12 cellular contexts compared by ENCODE assay signal in genomic region chr6:144471986-144472385, GRCh38.
"Had no signal": no experiment of that assay in that cellular context is flagged by ENCODE, and none has a peak within 500 bp of the region (broad histone marks: within the 10 kb centered on the region; RNA-seq: fewer than 3 reads in every experiment).

No MANE protein-coding gene starts in this region.

- H3K4me3 ChIP-seq: coronary artery, hepatocyte, transverse colon had no signal

- H3K27me3 ChIP-seq: hepatocyte, transverse colon had no signal

- H3K27ac Mint-ChIP-seq: activated CD8-positive, alpha-beta memory T cell treated with anti-CD3 and anti-CD28 coated beads, Interleukin-2, amount 10 ng/mL, durations not matched to agents 7 days and 5 days; activated T-cell treated with anti-CD3 and anti-CD28 coated beads, Interleukin-2, amount 50 U/mL, for 24 hours; stimulated activated memory B cell treated with anti-CD40 and anti-IgM and Interleukin-4, amounts not matched to agents 10 μg/mL and 1 μg/mL and 100 μg/mL, for 72 hours; T-helper 2 cell treated with Interferon-gamma antibody and Interleukin-4, amounts not matched to agents 5 μg/mL and 100 μg/mL, for 36 hours had no signal

- ATAC-seq: activated CD4-positive, CD25-positive, alpha-beta regulatory T cell treated with anti-CD3 and anti-CD28 coated beads, Interleukin-2, amount 50 U/mL, for 24 hours; activated CD8-positive, alpha-beta memory T cell treated with anti-CD3 and anti-CD28 coated beads, Interleukin-2, amount 10 ng/mL, durations not matched to agents 7 days and 5 days; right cardiac atrium; stimulated activated memory B cell treated with anti-CD40 and anti-IgM and Interleukin-4, amounts not matched to agents 10 μg/mL and 1 μg/mL and 100 μg/mL, for 72 hours had no signal

- DNase-seq: activated CD8-positive, alpha-beta memory T cell treated with anti-CD3 and anti-CD28 coated beads, Interleukin-2, amount 10 ng/mL, durations not matched to agents 7 days and 5 days; activated gamma-delta T cell treated with Interleukin-2 at 50 U/mL for 16 hours; activated T-cell treated with anti-CD3 and anti-CD28 coated beads, Interleukin-2, amount 50 U/mL, for 24 hours; effector CD4-positive, alpha-beta T cell; kidney glomerular epithelial cell; right cardiac atrium; transverse colon had no signal

- H3K27me3 Mint-ChIP-seq: activated CD8-positive, alpha-beta memory T cell treated with anti-CD3 and anti-CD28 coated beads, Interleukin-2, amount 10 ng/mL, durations not matched to agents 7 days and 5 days; activated T-cell treated with anti-CD3 and anti-CD28 coated beads, Interleukin-2, amount 50 U/mL, for 24 hours; stimulated activated memory B cell treated with anti-CD40 and anti-IgM and Interleukin-4, amounts not matched to agents 10 μg/mL and 1 μg/mL and 100 μg/mL, for 72 hours had no signal

- H3K27ac ChIP-seq: coronary artery, hepatocyte, transverse colon had no signal

- H3K9me3 Mint-ChIP-seq: activated T-cell treated with anti-CD3 and anti-CD28 coated beads, Interleukin-2, amount 50 U/mL, for 24 hours; stimulated activated memory B cell treated with anti-CD40 and anti-IgM and Interleukin-4, amounts not matched to agents 10 μg/mL and 1 μg/mL and 100 μg/mL, for 72 hours; T-helper 2 cell treated with Interferon-gamma antibody and Interleukin-4, amounts not matched to agents 5 μg/mL and 100 μg/mL, for 36 hours had no signal

- H3K4me1 Mint-ChIP-seq: stimulated activated memory B cell treated with anti-CD40 and anti-IgM and Interleukin-4, amounts not matched to agents 10 μg/mL and 1 μg/mL and 100 μg/mL, for 72 hours had no signal

- H3K4me3 Mint-ChIP-seq: activated CD8-positive, alpha-beta memory T cell treated with anti-CD3 and anti-CD28 coated beads, Interleukin-2, amount 10 ng/mL, durations not matched to agents 7 days and 5 days; activated T-cell treated with anti-CD3 and anti-CD28 coated beads, Interleukin-2, amount 50 U/mL, for 24 hours; stimulated activated memory B cell treated with anti-CD40 and anti-IgM and Interleukin-4, amounts not matched to agents 10 μg/mL and 1 μg/mL and 100 μg/mL, for 72 hours; T-helper 2 cell treated with Interferon-gamma antibody and Interleukin-4, amounts not matched to agents 5 μg/mL and 100 μg/mL, for 36 hours had no signal

- H3K9me3 ChIP-seq: transverse colon had no signal

- H3K4me1 ChIP-seq: transverse colon had no signal
